Comparison of ENCODE assay signal across 27 cellular contexts in genomic region chr5:103066346-103066745, GRCh38. TPM values are rescaled to one million over a fixed set of nuclear protein-coding genes. Genes with fewer than 3 reads are reported as not detected.
A peak's percentile ranks its signal among the peaks of the same experiment; 100 is the strongest.
DNase-seq lines count a peak whose midpoint lies in the region; ATAC-seq and TF ChIP-seq lines count a peak whose summit lies in the region.
"Had no signal": no experiment of that assay in that cellular context is flagged by ENCODE, and none has a peak within 500 bp of the region (broad histone marks: within the 10 kb centered on the region; RNA-seq: fewer than 3 reads in every experiment).

No MANE protein-coding gene starts in this region.

- H3K4me3 ChIP-seq in fibroblast of villous mesenchyme (ENCODE audit: low read depth, low read length): no peak overlapping the region
- H3K4me3 ChIP-seq: A549, psoas muscle, sigmoid colon, thyroid gland, vagina had no signal

- peak; percentile 44 for ATAC-seq in HG03432 (IDR thresholded peaks at IDR 0.05; ENCODE audit: unreplicated experiment)
- ATAC-seq in GM18907 (IDR thresholded peaks at IDR 0.05; ENCODE audit: unreplicated experiment): no peak
- no peak for ATAC-seq in GM21526 (IDR thresholded peaks at IDR 0.05; ENCODE audit: low FRiP score, unreplicated experiment)
- no peak for ATAC-seq in GM21381 (IDR thresholded peaks at IDR 0.05; ENCODE audit: unreplicated experiment)
- ATAC-seq: A549; activated T-cell treated with anti-CD3 and anti-CD28 coated beads, Interleukin-2, amount 50 U/mL, for 72 hours; esophagus mucosa; left lobe of liver; psoas muscle had no signal

- TF ChIP-seq CTCF in fibroblast of villous mesenchyme (IDR thresholded peaks at IDR 0.05; ENCODE audit: insufficient read depth, low read depth, low read length): no peak
- no peak for TF ChIP-seq CTCF in GM13977 (IDR thresholded peaks at IDR 0.05; ENCODE audit: extremely low read depth, insufficient read depth, missing control alignments)

- DNase-seq in AML-193 (lab: John Stamatoyannopoulos, UW): peak; percentile 39 to 47
- peak; percentile 50 for DNase-seq in SKM-1 (lab: John Stamatoyannopoulos, UW; ENCODE audit: unreplicated experiment)
- DNase-seq in fibroblast of villous mesenchyme (ENCODE audit: low read depth): peak; percentile 36
- DNase-seq in GM13977 (ENCODE audit: low spot score): no peak
- DNase-seq: activated CD4-positive, alpha-beta T cell treated with anti-CD3 and anti-CD28 coated beads, Interleukin-2, amount 50 U/mL, for 4 hours; activated T-cell treated with anti-CD3 and anti-CD28 coated beads, Interleukin-2, amount 50 U/mL, for 72 hours; CD4-positive, CD25-positive, alpha-beta regulatory T cell; central memory CD4-positive, alpha-beta T cell; DMS79 treated with DMSO at 0.1 percent for 48 hours; foreskin fibroblast; HCEC 1CT; IMR-90; NCI-H1930; NCI-H526 treated with DMSO at 0.1 percent for 48 hours; occipital lobe; psoas muscle; sigmoid colon; stimulated activated CD4-positive, alpha-beta T cell treated with anti-CD3 and anti-CD28 coated beads, Interleukin-4, amount 100 ng/mL, for 1 hour; thyroid gland had no signal

- in situ Hi-C loops in GM13977 (cut with MboI; ENCODE audit: low pct_unique_long_range_greater_than_20kb, low sequenced_read_pairs, unreplicated experiment): no loop called here

RNA-seq across cellular contexts. Expression of gene GIN1, which starts 53.6 kb away (rescaled TPM):
- 4.2 and 7.8 TPM in 2 replicates for total RNA-seq in fibroblast of villous mesenchyme

RNA-seq across cellular contexts. Expression of gene PPIP5K2, which starts 53.8 kb away (rescaled TPM):
- total RNA-seq in fibroblast of villous mesenchyme: 75.7 and 104 TPM in 2 replicates
